Comparison of ENCODE assay signal across 1 cellular context in genomic region chr2:70553334-70553583, GRCh38.
TF ChIP-seq lines count a peak whose summit lies in the region.

No MANE protein-coding gene starts in this region.

TF ChIP-seq in HepG2, 621 proteins besides CTCF, POLR2A, EP300 and RAD21 (continued from another document and continues in another):
- TF ChIP-seq ZNF646 (CRISPR knock-in tag; IDR thresholded peaks at IDR 0.05) (no peak), FOXA1 (IDR thresholded peaks at IDR 0.05) (no peak), FOXA1 (CRISPR knock-in tag; IDR thresholded peaks at IDR 0.05) (no peak), SRF (IDR thresholded peaks at IDR 0.05; ENCODE audit: low read depth, low read length) (no peak), ZNF562 (CRISPR knock-in tag; IDR thresholded peaks at IDR 0.05; ENCODE audit: borderline replicate concordance) (no peak), ZBTB3 (CRISPR knock-in tag; IDR thresholded peaks at IDR 0.05; ENCODE audit: borderline replicate concordance, low read depth) (no peak), ZNF770 (CRISPR knock-in tag; IDR thresholded peaks at IDR 0.05) (no peak), CREB1 (IDR thresholded peaks at IDR 0.05) (no peak), CREB1 (CRISPR knock-in tag; IDR thresholded peaks at IDR 0.05) (no peak), ZNF512B (CRISPR knock-in tag; IDR thresholded peaks at IDR 0.05; ENCODE audit: borderline replicate concordance) (0 out of 2 replicates have a peak, but pooled peaks have one; percentile 12), HOXA5 (CRISPR knock-in tag; IDR thresholded peaks at IDR 0.05) (no peak), NKX3-1 (CRISPR knock-in tag; IDR thresholded peaks at IDR 0.05) (no peak), PHF20 (CRISPR knock-in tag; IDR thresholded peaks at IDR 0.05) (peak; percentile 5; the same call in 1 of the 2 replicates), GTF3A (CRISPR knock-in tag; conservative IDR thresholded peaks at IDR 0.05) (no peak), ZNF30 (CRISPR knock-in tag; IDR thresholded peaks at IDR 0.05) (no peak), ATM (IDR thresholded peaks at IDR 0.05; ENCODE audit: borderline replicate concordance) (no peak), ZNF580 (CRISPR knock-in tag; IDR thresholded peaks at IDR 0.05; ENCODE audit: borderline replicate concordance, low read depth) (no peak), HMGXB3 (CRISPR knock-in tag; IDR thresholded peaks at IDR 0.05; ENCODE audit: borderline replicate concordance) (no peak), ZNF337 (CRISPR knock-in tag; IDR thresholded peaks at IDR 0.05; ENCODE audit: borderline replicate concordance, low read depth) (no peak), ZNF329 (CRISPR knock-in tag; IDR thresholded peaks at IDR 0.05; ENCODE audit: low read depth) (no peak), ZNF484 (CRISPR knock-in tag; IDR thresholded peaks at IDR 0.05; ENCODE audit: borderline replicate concordance, low read depth) (no peak), TFAP4 (IDR thresholded peaks at IDR 0.05; ENCODE audit: borderline replicate concordance, low read depth) (peak; percentile 32; the same call in 1 of the 2 replicates), CEBPG (CRISPR knock-in tag; IDR thresholded peaks at IDR 0.05) (no peak), KDM3A (CRISPR knock-in tag; IDR thresholded peaks at IDR 0.05; ENCODE audit: low read depth) (no peak; the same call in 1 of the 2 replicates), ARID5B (CRISPR knock-in tag; IDR thresholded peaks at IDR 0.05) (no peak), CBX1 (IDR thresholded peaks at IDR 0.05; ENCODE audit: low read depth) (no peak), HNF4A (CRISPR knock-in tag; IDR thresholded peaks at IDR 0.05) (no peak)
